16 cellular contexts compared by ENCODE assay signal in genomic region chr17:55284001-55284884, GRCh38. TPM values are rescaled to one million over a fixed set of nuclear protein-coding genes. Genes with fewer than 3 reads are reported as not detected.
A peak's percentile ranks its signal among the peaks of the same experiment; 100 is the strongest.
DNase-seq lines count a peak whose midpoint lies in the region; ATAC-seq and TF ChIP-seq lines count a peak whose summit lies in the region.
"Had no signal": no experiment of that assay in that cellular context is flagged by ENCODE, and none has a peak within 500 bp of the region (broad histone marks: within the 10 kb centered on the region; RNA-seq: fewer than 3 reads in every experiment).

No MANE protein-coding gene starts in this region.

- H3K9me3 ChIP-seq in CD4-positive, alpha-beta T cell (ENCODE audit: control insufficient read depth, low read length) = no peaks in the 10 kb centered on the region
- no peaks in the 10 kb centered on the region for H3K9me3 ChIP-seq in prostate gland
- H3K9me3 ChIP-seq: BLaER1 had no signal

- no peak overlapping the region for H3K27ac ChIP-seq in CD4-positive, alpha-beta T cell (ENCODE audit: low read depth, low read length)
- peak overlapping the region; percentile 74 to 75 for H3K27ac ChIP-seq in prostate gland
- H3K27ac ChIP-seq: BLaER1, HL-60 had no signal

- H3K27ac Mint-ChIP-seq in CD4-positive, alpha-beta T cell = no peak overlapping the region
- H3K27ac Mint-ChIP-seq: stimulated activated naive CD8-positive, alpha-beta T cell treated with anti-CD3 and anti-CD28 coated beads, Interleukin-15, Interleukin-2, amounts not matched to agents 100 ng/mL and 50 ng/mL, for 24 hours had no signal

- H3K27me3 ChIP-seq in CD4-positive, alpha-beta T cell (ENCODE audit: control insufficient read depth, insufficient read depth, low read length) = no peaks in the 10 kb centered on the region
- H3K27me3 ChIP-seq in prostate gland (replicated peaks; ENCODE audit: insufficient read depth) = no peaks in the 10 kb centered on the region
- H3K27me3 ChIP-seq: BLaER1 had no signal

- H3K4me3 Mint-ChIP-seq in CD4-positive, alpha-beta T cell = no peak overlapping the region
- H3K4me3 Mint-ChIP-seq: neural crest cell; stimulated activated naive CD8-positive, alpha-beta T cell treated with anti-CD3 and anti-CD28 coated beads, Interleukin-15, Interleukin-2, amounts not matched to agents 100 ng/mL and 50 ng/mL, for 24 hours had no signal

- CTCF ChIA-PET in CD4-positive, alpha-beta T cell (lab: Charles Lee) = no interaction called here

- 75% methylated on average over 7 of the region's 7 CpGs for WGBS in prostate gland

- no peak for TF ChIP-seq POLR2A in prostate gland (IDR thresholded peaks at IDR 0.05)

- no peak for TF ChIP-seq CTCF in CD4-positive, alpha-beta T cell (IDR thresholded peaks at IDR 0.05)
- TF ChIP-seq CTCF in epithelial cell of proximal tubule (conservative IDR thresholded peaks at IDR 0.05; ENCODE audit: low read depth, low read length) = no peak
- TF ChIP-seq CTCF in prostate gland (IDR thresholded peaks at IDR 0.05) = no peak

- peak; percentile 24 for ATAC-seq in CD4-positive, alpha-beta T cell (ENCODE audit: poor library complexity)
- peak; percentile 71 for ATAC-seq in HG03354 (IDR thresholded peaks at IDR 0.05; ENCODE audit: poor library complexity, severe bottlenecking, unreplicated experiment)
- no peak for ATAC-seq in left colon

- H3K36me3 ChIP-seq in prostate gland = no peaks in the 10 kb centered on the region
- H3K36me3 ChIP-seq: BLaER1 had no signal

- DNase-seq in CD4-positive, alpha-beta T cell = no peak
- peak; percentile 92 for DNase-seq in epithelial cell of proximal tubule (ENCODE audit: low read depth)
- DNase-seq in prostate gland (ENCODE audit: low spot score) = no peak
- DNase-seq in stimulated activated CD4-positive, alpha-beta T cell treated with anti-CD3 and anti-CD28 coated beads, Interleukin-15, amount 100 ng/mL, for 24 hours = no peak
- no peak for DNase-seq in left colon
- DNase-seq in GOT3 (lab: John Stamatoyannopoulos, UW) = no peak
- no peak for DNase-seq in HPDE6-E6E7 (ENCODE audit: extremely low spot score)
- DNase-seq: activated CD8-positive, alpha-beta memory T cell treated with anti-CD3 and anti-CD28 coated beads for 24 hours; NCI-H1048; NCI-H69; stimulated activated CD4-positive, alpha-beta T cell treated with anti-CD3 and anti-CD28 coated beads, Interleukin-2, amount 100 ng/mL, for 24 hours had no signal

- H3K27me3 Mint-ChIP-seq in CD4-positive, alpha-beta T cell = no peaks in the 10 kb centered on the region
- H3K27me3 Mint-ChIP-seq: stimulated activated naive CD8-positive, alpha-beta T cell treated with anti-CD3 and anti-CD28 coated beads, Interleukin-15, Interleukin-2, amounts not matched to agents 100 ng/mL and 50 ng/mL, for 24 hours had no signal

- no peaks in the 10 kb centered on the region for H3K36me3 Mint-ChIP-seq in CD4-positive, alpha-beta T cell (ENCODE audit: low read depth)

- H3K4me3 ChIP-seq in epithelial cell of proximal tubule (ENCODE audit: low read depth, low read length) (peak overlapping the region; percentile 12), prostate gland (no peak overlapping the region)
- H3K4me3 ChIP-seq: BLaER1 had no signal

- intact Hi-C loops in CD4-positive, alpha-beta T cell (cut with DNase I, micrococcal nuclease) = no loop called here
- intact Hi-C loops in prostate gland (cut with DNase I) (no loop called here), left colon (cut with DNase I, micrococcal nuclease) (no loop called here)

- POLR2A ChIA-PET in CD4-positive, alpha-beta T cell (lab: Charles Lee) = no interaction called here

- peaks cover 5% of the 10 kb centered on the region for H3K4me1 ChIP-seq in prostate gland (replicated peaks)
- H3K4me1 ChIP-seq: BLaER1 had no signal

- H3K9me3 Mint-ChIP-seq in CD4-positive, alpha-beta T cell = no peaks in the 10 kb centered on the region
- H3K9me3 Mint-ChIP-seq: neural crest cell; stimulated activated naive CD8-positive, alpha-beta T cell treated with anti-CD3 and anti-CD28 coated beads, Interleukin-15, Interleukin-2, amounts not matched to agents 100 ng/mL and 50 ng/mL, for 24 hours had no signal

- peaks cover 12% of the 10 kb centered on the region for H3K4me1 Mint-ChIP-seq in CD4-positive, alpha-beta T cell (ENCODE audit: low read depth)
- H3K4me1 Mint-ChIP-seq: neural crest cell had no signal

RNA-seq across cellular contexts. Expression of gene HLF, which starts 19.5 kb away (rescaled TPM):
- 1 to 10 TPM; 4.3 to 4.9 TPM for total RNA-seq in CD4-positive, alpha-beta T cell
- total RNA-seq in epithelial cell of proximal tubule = 0.22 and 0.75 TPM in 2 replicates
- total RNA-seq in prostate gland = 10 to 100 TPM; 26.5 to 34.9 TPM
- total RNA-seq in left colon = 1 to 10 TPM in 1 of 2 donors, under 1 TPM in 1; 0.70 to 3.9 TPM
- total RNA-seq: neural crest cell had no signal

Comparison
In these comparisons a context has a peak if more than half of its experiments do, and no peak if none do; other contexts are left out.
1. RNA of gene HLF, which starts 19.5 kb away (total RNA-seq): 26.5 to 34.9 TPM in prostate gland; 4.3 to 4.9 TPM in CD4-positive, alpha-beta T cell, 0.70 to 3.9 TPM in left colon and 0.22 to 0.75 TPM in epithelial cell of proximal tubule; every median in the first group is over 4 times any median in the second.